22 cellular contexts compared by ENCODE assay signal in the genomic region with DNA sequence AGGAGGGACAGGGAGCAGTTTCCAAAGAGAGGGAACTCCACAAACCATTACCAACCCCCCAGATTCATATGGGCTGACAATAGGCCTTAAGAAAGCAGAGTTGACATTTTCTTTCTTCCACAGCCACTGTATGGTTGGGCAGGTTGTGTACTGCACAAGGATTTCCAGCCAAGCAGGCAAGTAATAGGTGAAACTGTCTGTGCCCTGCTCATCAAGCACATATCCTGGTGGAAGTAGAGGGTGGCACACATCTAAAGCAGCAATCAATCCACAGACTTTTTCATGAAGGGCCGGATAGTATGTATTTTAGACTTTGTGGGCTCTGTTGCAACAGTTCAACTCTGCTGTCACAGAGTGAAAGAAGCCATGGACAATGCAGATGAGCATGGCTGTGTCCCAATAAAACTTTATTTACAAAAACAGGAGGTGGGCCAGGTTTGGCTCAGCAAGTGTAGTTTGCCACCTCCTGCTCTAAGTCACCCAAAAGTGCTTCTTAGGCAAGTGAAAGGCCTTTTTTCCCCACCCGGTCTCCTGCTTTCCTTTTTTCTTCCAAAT.
DNase-seq lines count a peak whose midpoint lies in the region; ATAC-seq, FAIRE-seq and TF ChIP-seq lines count a peak whose summit lies in the region.
"Had no signal": no experiment of that assay in that cellular context is flagged by ENCODE, and none has a peak within 500 bp of the region (broad histone marks: within the 10 kb centered on the region; RNA-seq: fewer than 3 reads in every experiment).

No MANE protein-coding gene starts in this region.

- no peak overlapping the region for H4K91ac ChIP-seq in mesenchymal stem cell (ENCODE audit: low read length)

- no peak overlapping the region for H2BK12ac ChIP-seq in mesenchymal stem cell (ENCODE audit: low read length in 2 of 2)

- H3K27ac ChIP-seq in GM12878 (ENCODE audit: control insufficient read depth, insufficient read depth), result no peak overlapping the region
- H3K27ac ChIP-seq in mesenchymal stem cell (ENCODE audit: low read length, poor library complexity, severe bottlenecking), result no peak overlapping the region
- peak overlapping the region; percentile 26 for H3K27ac ChIP-seq in smooth muscle cell (ENCODE audit: low read depth)
- no peak overlapping the region for H3K27ac ChIP-seq in left lung
- H3K27ac ChIP-seq: SK-N-MC had no signal

- no peaks in the 10 kb centered on the region for H3K4me1 Mint-ChIP-seq in Caco-2 (ENCODE audit: low read depth, unreplicated experiment)
- H3K4me1 Mint-ChIP-seq: B cell had no signal

- H2BK5ac ChIP-seq in mesenchymal stem cell (ENCODE audit: low read depth, low read length, poor library complexity, severe bottlenecking), result no peak overlapping the region

- ATAC-seq in GM12878 (no peak), left lung (no peak)
- ATAC-seq: CD8-positive, alpha-beta T cell; Panc1 had no signal

- no peak overlapping the region for H3K14ac ChIP-seq in mesenchymal stem cell (ENCODE audit: low read length in 2 of 2)

- H3K9me3 Mint-ChIP-seq in Caco-2 (ENCODE audit: unreplicated experiment), result no peaks in the 10 kb centered on the region
- H3K9me3 Mint-ChIP-seq: CD8-positive, alpha-beta T cell; HFFc6 had no signal

- no peak for TF ChIP-seq RAD21 in GM12878 (IDR thresholded peaks at IDR 0.05; ENCODE audit: insufficient read depth, low read depth, low read length)

- H2AK5ac ChIP-seq in mesenchymal stem cell (ENCODE audit: low read length, severe bottlenecking), result no peak overlapping the region

- H3K36me3 ChIP-seq in Caco-2 (ENCODE audit: control insufficient read depth, insufficient read depth, low read length) (no peaks in the 10 kb centered on the region; the same call in 1 of the 2 replicates), GM12878 (ENCODE audit: control insufficient read depth in 2 of 2, insufficient read depth in 2 of 2, low read length in 1 of 2) (no peaks in the 10 kb centered on the region), mesenchymal stem cell (ENCODE audit: control insufficient read depth in 1 of 2, insufficient read depth in 2 of 2, low read depth in 1 of 2, low read length in 2 of 2) (no peaks in the 10 kb centered on the region), smooth muscle cell (ENCODE audit: low read depth) (no peaks in the 10 kb centered on the region), left lung (no peaks in the 10 kb centered on the region)

- H3K27me3 ChIP-seq in Caco-2 (replicated peaks; ENCODE audit: control insufficient read depth, insufficient read depth, low read length) (no peaks in the 10 kb centered on the region), GM12878 (replicated peaks in 1 of 2; ENCODE audit: control insufficient read depth in 2 of 2, insufficient read depth in 2 of 2, low read length in 1 of 2) (no peaks in the 10 kb centered on the region), mesenchymal stem cell (ENCODE audit: control insufficient read depth in 1 of 2, insufficient read depth in 1 of 2, low read length in 2 of 2) (peaks cover 9 to 33% of the 10 kb centered on the region in 2 experiments), smooth muscle cell (ENCODE audit: low read depth) (no peaks in the 10 kb centered on the region), left lung (no peaks in the 10 kb centered on the region)

- H2BK120ac ChIP-seq in mesenchymal stem cell (ENCODE audit: low read depth, low read length), result no peak overlapping the region

- DNase-seq in Caco-2 (no peak), GM12878 (ENCODE audit: low read depth, low spot score) (no peak), mesenchymal stem cell (peak; percentile 17), smooth muscle cell (lab: John Stamatoyannopoulos, UW; ENCODE audit: unreplicated experiment) (no peak), SHP77 (lab: John Stamatoyannopoulos, UW) (no peak), left lung (no peak)
- DNase-seq in activated naive CD4-positive, alpha-beta T cell treated with Interleukin-2 at 50 U/mL for 16 hours, result no peak
- DNase-seq: ACHN; CD8-positive, alpha-beta T cell; DND-41; GOT3; HFFc6; KG1; NCI-H2081 treated with DMSO at 0.1 percent for 48 hours; NCI-H510A treated with DMSO at 0.1 percent for 48 hours had no signal

- H3K4me2 ChIP-seq in GM12878 (ENCODE audit: control insufficient read depth, insufficient read depth), result no peak overlapping the region
- H3K4me2 ChIP-seq in mesenchymal stem cell (ENCODE audit: low read length, poor library complexity, severe bottlenecking), result no peak overlapping the region
- H3K4me2 ChIP-seq in smooth muscle cell, result peak overlapping the region; percentile 49

- CTCF ChIA-PET in Caco-2 (lab: Charles Lee) (interaction anchor here (0.7 kb wide), 1 partner anchor 11 kb away, joined by 3 read pairs; no protein-coding TSS in a partner anchor), GM12878 (lab: Yijun Ruan, JAX) (no interaction called here)

- no peak for TF ChIP-seq POLR2A in GM12878 (IDR thresholded peaks at IDR 0.05; ENCODE audit: low read depth, low read length)

- H2AFZ ChIP-seq in GM12878 (ENCODE audit: control insufficient read depth, low read depth, low read length) (no peak overlapping the region), mesenchymal stem cell (ENCODE audit: low read depth, low read length) (no peak overlapping the region), smooth muscle cell (ENCODE audit: low read depth) (no peak overlapping the region)

- H3K18ac ChIP-seq in mesenchymal stem cell (ENCODE audit: low read depth in 1 of 2, low read length in 2 of 2), result no peak overlapping the region

- H3F3A ChIP-seq in smooth muscle cell (ENCODE audit: low read depth), result no peaks in the 10 kb centered on the region

- FAIRE-seq in GM12878 (lab: Jason Lieb, UNC), result no peak
- FAIRE-seq: D721Med, G401.6, GM12891, GM18507 had no signal

- H2BK15ac ChIP-seq in mesenchymal stem cell (ENCODE audit: low read depth, poor library complexity, severe bottlenecking), result no peak overlapping the region

- SMC1A ChIA-PET in GM12878 (lab: Charles Lee; ENCODE audit: uncharacterized antibody, unreplicated experiment), result no interaction called here

- H4K20me1 ChIP-seq in GM12878 (ENCODE audit: control insufficient read depth, insufficient read depth) (no peaks in the 10 kb centered on the region), smooth muscle cell (ENCODE audit: low read depth) (no peaks in the 10 kb centered on the region)

- H3K4me3 ChIP-seq in Caco-2 (ENCODE audit: low read depth, low read length), result no peak overlapping the region
- H3K4me3 ChIP-seq in GM12878, result no peak overlapping the region
- H3K4me3 ChIP-seq in mesenchymal stem cell (ENCODE audit: insufficient read depth in 1 of 2, low read depth in 1 of 2, low read length in 2 of 2), result no peak overlapping the region
- H3K4me3 ChIP-seq in smooth muscle cell, result no peak overlapping the region
- H3K4me3 ChIP-seq in left lung, result no peak overlapping the region
- H3K4me3 ChIP-seq: SK-N-MC had no signal

- H3K4me1 ChIP-seq in Caco-2 (no peaks in the 10 kb centered on the region), GM12878 (ENCODE audit: control insufficient read depth, insufficient read depth, low read length) (peaks cover 3% of the 10 kb centered on the region; the same call in 1 of the 2 replicates), mesenchymal stem cell (ENCODE audit: control insufficient read depth, insufficient read depth, low read depth, low read length) (peaks cover 5% of the 10 kb centered on the region), smooth muscle cell (ENCODE audit: low read depth) (peaks cover 5% of the 10 kb centered on the region), left lung (peaks cover 0 to 14% of the 10 kb centered on the region in 2 donors)

- H3K4me3 Mint-ChIP-seq in Caco-2 (ENCODE audit: unreplicated experiment), result no peak overlapping the region
- H3K4me3 Mint-ChIP-seq: B cell, HFFc6 had no signal

- in situ Hi-C loops in GM12878 (cut with MboI), result no loop called here

- no TSS peak for BruUV-seq in Caco-2 (replicated peaks; lab: Mats Ljungman, UMichigan)
- no TSS peak for BruUV-seq in GM12878 (replicated peaks; lab: Mats Ljungman, UMichigan)

- no peaks in the 10 kb centered on the region for H3K79me1 ChIP-seq in mesenchymal stem cell (replicated peaks; ENCODE audit: low read length, poor library complexity, severe bottlenecking)

- RAD21 ChIA-PET in GM12878 (lab: Charles Lee; ENCODE audit: unreplicated experiment), result no interaction called here

- H3K79me2 ChIP-seq in GM12878 (ENCODE audit: control insufficient read depth, insufficient read depth, low read length) (no peaks in the 10 kb centered on the region), smooth muscle cell (ENCODE audit: low read depth) (no peaks in the 10 kb centered on the region)

- H3K9me3 ChIP-seq in Caco-2, result no peaks in the 10 kb centered on the region
- H3K9me3 ChIP-seq in GM12878 (replicated peaks; ENCODE audit: control insufficient read depth, insufficient read depth, low read length), result no peaks in the 10 kb centered on the region
- no peaks in the 10 kb centered on the region for H3K9me3 ChIP-seq in mesenchymal stem cell (ENCODE audit: control insufficient read depth, low read length)
- H3K9me3 ChIP-seq in smooth muscle cell (replicated peaks; ENCODE audit: low read depth), result no peaks in the 10 kb centered on the region
- no peaks in the 10 kb centered on the region for H3K9me3 ChIP-seq in left lung

- intact Hi-C loops in Caco-2 (cut with micrococcal nuclease; ENCODE audit: unreplicated experiment) (no loop called here), GM12878 (cut with micrococcal nuclease; ENCODE audit: unreplicated experiment) (no loop called here), left lung (cut with DNase I) (no loop called here)

- H3K9ac ChIP-seq in GM12878 (ENCODE audit: control insufficient read depth, insufficient read depth, low read length), result no peak overlapping the region
- H3K9ac ChIP-seq in mesenchymal stem cell (ENCODE audit: low read length), result no peak overlapping the region
- H3K9ac ChIP-seq in smooth muscle cell (ENCODE audit: low read depth), result no peak overlapping the region

- TF ChIP-seq EP300 in GM12878 (IDR thresholded peaks at IDR 0.05; ENCODE audit: borderline replicate concordance in 1 of 2, control insufficient read depth in 1 of 2, low read depth in 2 of 2, low read length in 2 of 2), result no peak

- no peaks in the 10 kb centered on the region for H3K27me3 Mint-ChIP-seq in Caco-2 (ENCODE audit: insufficient read depth, unreplicated experiment)

- WGBS in GM12878 (ENCODE audit: insufficient coverage, insufficient replicate concordance, low lambda C conversion rate, missing lambda C conversion rate), result 68% methylated on average over 2 of the region's 2 CpGs
- WGBS in mesenchymal stem cell, result 92% methylated on average over 2 of the region's 2 CpGs
- 97% methylated on average over 2 of the region's 2 CpGs for WGBS in smooth muscle cell (ENCODE audit: low lambda C conversion rate)

- H3K36me3 Mint-ChIP-seq in Caco-2 (ENCODE audit: insufficient read depth, unreplicated experiment), result peaks cover 18% of the 10 kb centered on the region

- H4K8ac ChIP-seq in mesenchymal stem cell (ENCODE audit: low read length), result no peak overlapping the region

- no peak overlapping the region for H3K23ac ChIP-seq in mesenchymal stem cell (ENCODE audit: low read length in 2 of 2)

- POLR2A ChIA-PET in Caco-2 (lab: Charles Lee), result interaction anchor here (0.9 kb wide), 1 partner anchor 69 kb away, joined by 3 read pairs; a partner anchor contains a TSS
- POLR2A ChIA-PET in GM12878 (lab: Charles Lee), result no interaction called here

- TF ChIP-seq CTCF in Caco-2 (IDR thresholded peaks at IDR 0.05; ENCODE audit: insufficient read depth in 1 of 2, low read depth in 1 of 2, low read length in 1 of 2, severe bottlenecking in 1 of 2, unreplicated experiment in 1 of 2), result no peak
- TF ChIP-seq CTCF in GM12878 (IDR thresholded peaks at IDR 0.05 in 2 of 3, conservative IDR thresholded peaks at IDR 0.05 in 1 of 3; ENCODE audit: control insufficient read depth in 2 of 3, extremely low read depth in 1 of 3, insufficient read depth in 1 of 3, low read depth in 3 of 3, low read length in 3 of 3), result no peak
- TF ChIP-seq CTCF in smooth muscle cell (IDR thresholded peaks at IDR 0.05; ENCODE audit: borderline replicate concordance, insufficient read depth, poor library complexity, severe bottlenecking), result no peak
- TF ChIP-seq CTCF in left lung (IDR thresholded peaks at IDR 0.05), result no peak

- H3K4ac ChIP-seq in mesenchymal stem cell (ENCODE audit: low read depth in 1 of 2, low read length in 2 of 2), result no peak overlapping the region

- peak overlapping the region; percentile 27 for H3K27ac Mint-ChIP-seq in Caco-2 (ENCODE audit: unreplicated experiment)
- H3K27ac Mint-ChIP-seq: B cell; CD8-positive, alpha-beta T cell; HFFc6 had no signal
